31 cellular contexts compared by ENCODE assay signal in the genomic region with DNA sequence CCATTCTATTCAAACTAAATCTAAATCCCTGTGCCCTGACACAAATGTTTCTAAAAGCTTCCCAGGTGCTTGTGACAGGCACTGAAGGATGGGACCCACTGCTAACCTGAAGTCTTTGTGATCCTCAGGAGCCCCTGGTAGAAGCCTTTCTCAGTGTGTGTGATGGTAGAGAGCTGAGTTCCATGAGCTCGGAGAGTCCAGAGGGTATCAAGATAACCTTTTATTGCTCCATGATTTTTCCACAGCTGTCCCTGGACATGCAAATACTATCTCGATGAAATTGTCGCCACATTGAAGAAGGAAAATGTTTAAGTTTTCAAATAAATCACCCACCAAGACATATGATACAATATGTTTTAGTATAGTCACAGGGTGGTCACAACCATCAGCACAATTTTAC.
"Had no signal": no experiment of that assay in that cellular context is flagged by ENCODE, and none has a peak within 500 bp of the region (broad histone marks: within the 10 kb centered on the region; RNA-seq: fewer than 3 reads in every experiment).

No MANE protein-coding gene starts in this region.

- H3K4me1 ChIP-seq: foreskin keratinocyte had no signal

- DNase-seq: activated CD4-positive, alpha-beta T cell treated with anti-CD3 and anti-CD28 coated beads for 48 hours; activated CD4-positive, alpha-beta T cell treated with anti-CD3 and anti-CD28 coated beads, Interleukin-2, amount 50 U/mL, for 48 hours; activated CD8-positive, alpha-beta memory T cell treated with anti-CD3 and anti-CD28 coated beads for 24 hours; activated effector memory CD4-positive, alpha-beta T cell treated with anti-CD3 and anti-CD28 coated beads, Interleukin-2, amount 50 U/mL, for 16 hours; activated naive CD4-positive, alpha-beta T cell treated with anti-CD3 and anti-CD28 coated beads, Interleukin-2, amount 10 ng/mL, durations not matched to agents 7 days and 5 days; activated naive CD8-positive, alpha-beta T cell treated with anti-CD3 and anti-CD28 coated beads, Interleukin-2, amount 10 ng/mL, durations not matched to agents 7 days and 5 days; activated T-cell treated with anti-CD3 and anti-CD28 coated beads, Interleukin-2, amount 50 U/mL, for 1 hour; brain microvascular endothelial cell; caudate nucleus; foreskin keratinocyte; islet precursor cell; lower lobe of right lung; mesendoderm; retina; sigmoid colon; SK-N-SH; stimulated activated CD4-positive, alpha-beta T cell treated with anti-CD3 and anti-CD28 coated beads, Interleukin-1b, Interleukin-23, amount 100 ng/mL, for 48 hours; stimulated activated naive CD4-positive, alpha-beta T cell treated with Interleukin-2 at 50 U/mL for 16 hours; SW 1271; T1000; testis; trophoblast cell; WERI-Rb-1 had no signal

- H3K36me3 ChIP-seq: brain microvascular endothelial cell, lower lobe of right lung, pancreas, prostate gland, sigmoid colon, WERI-Rb-1 had no signal

- H3K9me3 ChIP-seq: esophagus muscularis mucosa, lower lobe of right lung, pancreas, prostate gland, sigmoid colon, SK-N-SH, testis had no signal

- H3K4me3 Mint-ChIP-seq: activated naive CD4-positive, alpha-beta T cell treated with anti-CD3 and anti-CD28 coated beads, Interleukin-2, amount 10 ng/mL, durations not matched to agents 7 days and 5 days; activated naive CD8-positive, alpha-beta T cell treated with anti-CD3 and anti-CD28 coated beads, Interleukin-2, amount 10 ng/mL, durations not matched to agents 7 days and 5 days; activated T-helper 1 cell treated with anti-CD3 and anti-CD28 coated beads, Interleukin-12 subunit alpha, Interleukin-12 subunit beta, Interleukin-2, Interleukin-4 antibody, amounts not matched to agents 30 ng/mL and 10 ng/mL and 1 ng/mL, durations not matched to agents 14 hours and 24 hours and 36 hours; dendritic cell treated with granulocyte-macrophage colony-stimulating factor and Interleukin-4, amounts not matched to agents 40 ng/mL and 50 ng/mL, for 4 days; T-helper 1 cell treated with Interleukin-12 subunit alpha and Interleukin-12 subunit beta and Interleukin-4 antibody, amounts not matched to agents 30 μg/mL and 1 μg/mL, for 36 hours had no signal

- H3K27me3 ChIP-seq: brain microvascular endothelial cell, esophagus muscularis mucosa, foreskin keratinocyte, pancreas, sigmoid colon, testis had no signal

- H3K9me3 Mint-ChIP-seq: activated naive CD4-positive, alpha-beta T cell treated with anti-CD3 and anti-CD28 coated beads, Interleukin-2, amount 10 ng/mL, durations not matched to agents 7 days and 5 days; activated naive CD8-positive, alpha-beta T cell treated with anti-CD3 and anti-CD28 coated beads, Interleukin-2, amount 10 ng/mL, durations not matched to agents 7 days and 5 days; activated T-helper 1 cell treated with anti-CD3 and anti-CD28 coated beads, Interleukin-12 subunit alpha, Interleukin-12 subunit beta, Interleukin-2, Interleukin-4 antibody, amounts not matched to agents 30 ng/mL and 10 ng/mL and 1 ng/mL, durations not matched to agents 14 hours and 24 hours and 36 hours; dendritic cell treated with granulocyte-macrophage colony-stimulating factor and Interleukin-4, amounts not matched to agents 40 ng/mL and 50 ng/mL, for 4 days; T-helper 1 cell treated with Interleukin-12 subunit alpha and Interleukin-12 subunit beta and Interleukin-4 antibody, amounts not matched to agents 30 μg/mL and 1 μg/mL, for 36 hours had no signal

- H3K27me3 Mint-ChIP-seq: activated naive CD4-positive, alpha-beta T cell treated with anti-CD3 and anti-CD28 coated beads, Interleukin-2, amount 10 ng/mL, durations not matched to agents 7 days and 5 days; activated naive CD8-positive, alpha-beta T cell treated with anti-CD3 and anti-CD28 coated beads, Interleukin-2, amount 10 ng/mL, durations not matched to agents 7 days and 5 days; dendritic cell treated with granulocyte-macrophage colony-stimulating factor and Interleukin-4, amounts not matched to agents 40 ng/mL and 50 ng/mL, for 4 days had no signal

- H3K9ac ChIP-seq: SK-N-SH had no signal

- ATAC-seq: activated CD4-positive, CD25-positive, alpha-beta regulatory T cell treated with anti-CD3 and anti-CD28 coated beads, Interleukin-2, amount 50 U/mL, for 24 hours; foreskin keratinocyte; lower lobe of right lung had no signal

- H3K4me3 ChIP-seq: esophagus muscularis mucosa, lower lobe of right lung, pancreas, prostate gland, sigmoid colon, smooth muscle cell, testis had no signal

- H3K27ac ChIP-seq: brain microvascular endothelial cell, esophagus muscularis mucosa, foreskin keratinocyte, lower lobe of right lung, pancreas, prostate gland, testis, WERI-Rb-1 had no signal

- H3K27ac Mint-ChIP-seq: activated naive CD4-positive, alpha-beta T cell treated with anti-CD3 and anti-CD28 coated beads, Interleukin-2, amount 10 ng/mL, durations not matched to agents 7 days and 5 days; activated naive CD8-positive, alpha-beta T cell treated with anti-CD3 and anti-CD28 coated beads, Interleukin-2, amount 10 ng/mL, durations not matched to agents 7 days and 5 days; activated T-helper 1 cell treated with anti-CD3 and anti-CD28 coated beads, Interleukin-12 subunit alpha, Interleukin-12 subunit beta, Interleukin-2, Interleukin-4 antibody, amounts not matched to agents 30 ng/mL and 10 ng/mL and 1 ng/mL, durations not matched to agents 14 hours and 24 hours and 36 hours; dendritic cell treated with granulocyte-macrophage colony-stimulating factor and Interleukin-4, amounts not matched to agents 40 ng/mL and 50 ng/mL, for 4 days; T-helper 1 cell treated with Interleukin-12 subunit alpha and Interleukin-12 subunit beta and Interleukin-4 antibody, amounts not matched to agents 30 μg/mL and 1 μg/mL, for 36 hours had no signal
